ENCODE assay signal across 8 cellular contexts in genomic region chr6:16206595-16207037, GRCh38. TPM values are rescaled to one million over a fixed set of nuclear protein-coding genes. Genes with fewer than 3 reads are reported as not detected.
DNase-seq lines count a peak whose midpoint lies in the region; ATAC-seq, FAIRE-seq and TF ChIP-seq lines count a peak whose summit lies in the region.

No MANE protein-coding gene starts in this region.

- in situ Hi-C loops in ACHN (cut with HindIII; ENCODE audit: low pct_ligation_motif_present, low pct_unique_long_range_greater_than_20kb, low sequenced_read_pairs) = no loop called here

- H4K20me1 ChIP-seq in SU-DHL-6 (ENCODE audit: low read depth, low read length) = no peaks in the 10 kb centered on the region

- ATAC-seq in HG02571 (IDR thresholded peaks at IDR 0.05; ENCODE audit: unreplicated experiment) = no peak

- FAIRE-seq in kidney (lab: Jason Lieb, UNC) = peak; percentile 91

- TF ChIP-seq CTCF in GM12801 (IDR thresholded peaks at IDR 0.05; ENCODE audit: extremely low read depth, insufficient read length) = peak; percentile 95
- TF ChIP-seq CTCF in SU-DHL-6 (IDR thresholded peaks at IDR 0.05; ENCODE audit: insufficient read depth, low read length, poor library complexity, severe bottlenecking) = peak; percentile 99
- peak; percentile 88 for TF ChIP-seq CTCF in cardiac fibroblast (IDR thresholded peaks at IDR 0.05; ENCODE audit: low read depth, low read length)
- TF ChIP-seq CTCF in kidney (IDR thresholded peaks at IDR 0.05; ENCODE audit: borderline replicate concordance, extremely low read depth, insufficient read depth) = peak; percentile 94

- H3K4me3 ChIP-seq in SU-DHL-6 (ENCODE audit: insufficient read depth, low read length, poor library complexity, severe bottlenecking) (no peak overlapping the region), cardiac fibroblast (replicated peaks in 1 of 2; ENCODE audit: low read depth in 2 of 2, low read length in 2 of 2) (no peak overlapping the region), kidney (ENCODE audit: low read length in 2 of 2) (no peak overlapping the region)

- DNase-seq in ACHN = peak; percentile 65
- peak; percentile 83 for DNase-seq in NAMALWA (ENCODE audit: low spot score)
- peak; percentile 87 to 88 for DNase-seq in cardiac fibroblast (ENCODE audit: low read depth in 2 of 2)
- DNase-seq in kidney = no peak
- peak; percentile 26 for DNase-seq in stimulated activated CD4-positive, alpha-beta T cell treated with anti-CD3 and anti-CD28 coated beads, Interleukin-1b, Interleukin-23, amount 100 ng/mL, for 48 hours

- H3K9me3 ChIP-seq in SU-DHL-6 (ENCODE audit: insufficient read depth, low read length) (no peaks in the 10 kb centered on the region), kidney (ENCODE audit: control insufficient read depth in 1 of 2, low read length in 2 of 2) (no peaks in the 10 kb centered on the region)

- H3K36me3 ChIP-seq in SU-DHL-6 (ENCODE audit: low read length) = no peaks in the 10 kb centered on the region
- no peaks in the 10 kb centered on the region for H3K36me3 ChIP-seq in kidney (ENCODE audit: control insufficient read depth in 1 of 2, insufficient read depth in 2 of 2, low read length in 2 of 2)

- H3K27ac ChIP-seq in SU-DHL-6 (ENCODE audit: low read depth, low read length) (peak overlapping the region; percentile 90), kidney (ENCODE audit: low read depth in 2 of 2, low read length in 2 of 2) (no peak overlapping the region)

- peaks cover 0 to 10% of the 10 kb centered on the region in 2 donors for H3K4me1 ChIP-seq in kidney (ENCODE audit: control insufficient read depth in 1 of 2, insufficient read depth in 1 of 2, low read depth in 1 of 2, low read length in 2 of 2)

- peaks cover 38% of the 10 kb centered on the region for H3F3A ChIP-seq in SU-DHL-6 (ENCODE audit: insufficient read depth)

- H3K27me3 ChIP-seq in SU-DHL-6 (ENCODE audit: low read length) = no peaks in the 10 kb centered on the region

- intact Hi-C loops in kidney (cut with DNase I) = no loop called here

- H3K4me2 ChIP-seq in SU-DHL-6 (ENCODE audit: low read depth, low read length, poor library complexity, severe bottlenecking) = peak overlapping the region; percentile 55

- H2AFZ ChIP-seq in SU-DHL-6 (ENCODE audit: low read depth, low read length, severe bottlenecking) = peak overlapping the region; percentile 5

- H3K9ac ChIP-seq in SU-DHL-6 (ENCODE audit: low read length) (peak overlapping the region; percentile 48), kidney (ENCODE audit: low read length in 2 of 2) (no peak overlapping the region)

- no peaks in the 10 kb centered on the region for H3K9me2 ChIP-seq in SU-DHL-6 (replicated peaks; ENCODE audit: insufficient read depth, low read length)

- no peaks in the 10 kb centered on the region for H3K79me2 ChIP-seq in SU-DHL-6 (ENCODE audit: insufficient read depth, low read length)

RNA-seq across cellular contexts. Expression of gene GMPR, which starts 31.8 kb away (rescaled TPM):
- total RNA-seq in kidney = 51.4 TPM
- 54.5 TPM for polyA plus RNA-seq in kidney (ENCODE audit: insufficient read depth, low read depth, low replicate concordance)
